ENCODE assay signal across 8 cellular contexts in the genomic region with DNA sequence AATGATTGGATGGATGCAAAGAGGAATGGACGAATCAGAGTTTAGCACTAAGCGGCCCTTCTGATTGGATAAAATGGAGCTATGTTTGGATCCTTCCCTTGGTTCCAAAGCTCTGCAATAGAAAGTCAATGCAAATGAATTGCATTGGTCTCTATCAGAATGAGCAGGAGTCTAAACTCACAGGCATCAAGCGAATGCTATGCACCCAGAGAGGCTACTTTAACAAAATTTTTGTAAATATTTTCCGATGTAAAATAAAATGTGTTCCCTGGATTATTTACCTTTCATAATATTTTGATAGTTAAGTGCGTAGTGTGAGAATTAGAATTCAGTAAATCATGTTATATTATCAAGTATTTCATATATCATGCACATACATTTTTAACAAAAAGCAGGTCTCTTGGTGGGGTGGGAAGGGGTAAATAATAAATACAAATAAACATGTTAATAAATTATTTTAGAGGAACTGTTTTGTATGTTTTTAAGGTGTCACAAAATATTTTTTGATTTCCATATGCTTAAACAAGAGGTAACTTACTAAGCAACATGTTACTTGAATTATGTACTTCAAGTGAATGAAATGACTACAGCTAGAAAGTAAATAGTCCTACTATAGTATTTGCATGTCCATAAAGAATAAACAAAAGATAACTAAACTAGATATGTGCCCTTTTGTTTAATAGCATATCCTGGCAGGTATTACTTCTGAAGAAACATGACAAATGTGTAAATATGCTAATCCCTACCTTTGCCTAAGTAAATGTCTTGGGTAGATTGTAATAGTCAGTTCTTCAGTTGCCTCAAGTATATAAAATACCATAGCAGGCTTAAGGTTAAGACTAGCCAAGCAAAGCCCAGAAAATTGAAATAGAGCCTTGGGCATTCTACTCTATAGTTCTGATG. TPM values are rescaled to one million over a fixed set of nuclear protein-coding genes. Genes with fewer than 3 reads are reported as not detected.
DNase-seq lines count a peak whose midpoint lies in the region; ATAC-seq and TF ChIP-seq lines count a peak whose summit lies in the region.

No MANE protein-coding gene starts in this region.

- CTCF ChIA-PET in MCF 10A (lab: Yijun Ruan, JAX), result interaction anchor here (0.5 to 1.2 kb wide), 3 partner anchors 75 to 608 kb away, joined by 3 to 4 read pairs (median 4); a partner anchor contains a TSS

- H3K9me3 ChIP-seq in BLaER1 (no peaks in the 10 kb centered on the region; the same call in 1 of the 2 replicates), Loucy (ENCODE audit: insufficient read depth, low read depth, low read length) (no peaks in the 10 kb centered on the region), right atrium auricular region (no peaks in the 10 kb centered on the region)

- peak overlapping the region; percentile 93 for H3K4me3 Mint-ChIP-seq in MCF 10A (ENCODE audit: unreplicated experiment)
- peak overlapping the region; percentile 85 to 100 (median 96) for H3K4me3 Mint-ChIP-seq in naive thymus-derived CD8-positive, alpha-beta T cell

- no peaks in the 10 kb centered on the region for H3K27me3 Mint-ChIP-seq in MCF 10A (ENCODE audit: insufficient read depth, unreplicated experiment)
- peaks cover 0 to 4% (median 0%) of the 10 kb centered on the region in 5 donors for H3K27me3 Mint-ChIP-seq in naive thymus-derived CD8-positive, alpha-beta T cell

- H3K4me2 ChIP-seq in BLaER1, result peak overlapping the region; percentile 29; the same call in 1 of the 2 replicates
- H3K4me2 ChIP-seq in Loucy (ENCODE audit: low read depth, low read length, poor library complexity, severe bottlenecking), result peak overlapping the region; percentile 66

- DNase-seq in MCF 10A (ENCODE audit: unreplicated experiment) (no peak), 8988T (no peak), SW 1271 (lab: John Stamatoyannopoulos, UW) (no peak), right atrium auricular region (ENCODE audit: low spot score) (no peak)
- no peak for DNase-seq in naive thymus-derived CD8-positive, alpha-beta T cell

- 0 out of 2 replicates have a peak overlapping the region, but pooled peaks have one; percentile 51 for H2AFZ ChIP-seq in Loucy (ENCODE audit: low read length)

- H3K9me2 ChIP-seq in Loucy (replicated peaks; ENCODE audit: low read depth, low read length), result no peaks in the 10 kb centered on the region

- peak overlapping the region; percentile 100 for H3K27ac Mint-ChIP-seq in MCF 10A (ENCODE audit: low read depth, unreplicated experiment)
- peak overlapping the region in 9 of 10 donors; percentile 68 to 100 (median 99) for H3K27ac Mint-ChIP-seq in naive thymus-derived CD8-positive, alpha-beta T cell

- H3K4me1 ChIP-seq in BLaER1, result peaks cover 56% of the 10 kb centered on the region
- peaks cover 40% of the 10 kb centered on the region for H3K4me1 ChIP-seq in Loucy (ENCODE audit: insufficient read depth, low read length, poor library complexity, severe bottlenecking)
- peaks cover 0 to 45% of the 10 kb centered on the region in 2 donors for H3K4me1 ChIP-seq in right atrium auricular region

- no peak overlapping the region for H3K4me3 ChIP-seq in BLaER1
- H3K4me3 ChIP-seq in Loucy (ENCODE audit: low read length, poor library complexity, severe bottlenecking), result peak overlapping the region; percentile 54
- H3K4me3 ChIP-seq in right atrium auricular region, result no peak overlapping the region

- H3K27me3 ChIP-seq in BLaER1 (no peaks in the 10 kb centered on the region), Loucy (ENCODE audit: insufficient read depth, low read length, poor library complexity, severe bottlenecking) (peaks cover 15% of the 10 kb centered on the region), right atrium auricular region (no peaks in the 10 kb centered on the region)

- H3K9ac ChIP-seq in BLaER1 (no peak overlapping the region), Loucy (ENCODE audit: low read depth, low read length, poor library complexity, severe bottlenecking) (peak overlapping the region; percentile 33)

- intact Hi-C loops in MCF 10A (cut with micrococcal nuclease), result loop anchor here (2.0 to 5.0 kb wide), 2 partner anchors 37 to 97 kb away; no protein-coding TSS in a partner anchor

- ATAC-seq in naive thymus-derived CD8-positive, alpha-beta T cell, result no peak
- ATAC-seq in HG02798 (IDR thresholded peaks at IDR 0.05; ENCODE audit: poor library complexity, unreplicated experiment), result no peak

- POLR2A ChIA-PET in MCF 10A (lab: Yijun Ruan, JAX), result interaction anchor here (0.6 to 8.0 kb wide), 68 partner anchors 9 to 1167 kb away, joined by 3 to 153 read pairs (median 4); a partner anchor contains a TSS
- POLR2A ChIA-PET in naive thymus-derived CD8-positive, alpha-beta T cell (lab: Charles Lee), result interaction anchor here (0.5 to 28.6 kb wide), 29 partner anchors 2 to 510 kb away, joined by 3 to 596 read pairs (median 4); a partner anchor contains a TSS

- H3K79me2 ChIP-seq in Loucy (ENCODE audit: insufficient read depth, low read length), result peaks cover 52% of the 10 kb centered on the region

- H3K4me1 Mint-ChIP-seq in MCF 10A (ENCODE audit: insufficient read depth, unreplicated experiment), result peaks cover 21% of the 10 kb centered on the region
- H3K4me1 Mint-ChIP-seq in naive thymus-derived CD8-positive, alpha-beta T cell, result peaks cover 29 to 68% (median 59%) of the 10 kb centered on the region in 4 donors

- H3K36me3 ChIP-seq in BLaER1 (peaks cover 38% of the 10 kb centered on the region), Loucy (ENCODE audit: insufficient read depth, low read length) (peaks cover 35% of the 10 kb centered on the region), right atrium auricular region (peaks cover 34% of the 10 kb centered on the region)

- no peaks in the 10 kb centered on the region for H3K9me3 Mint-ChIP-seq in MCF 10A (ENCODE audit: unreplicated experiment)
- H3K9me3 Mint-ChIP-seq in naive thymus-derived CD8-positive, alpha-beta T cell, result peaks cover 0 to 4% (median 0%) of the 10 kb centered on the region in 9 donors

- peaks cover 18% of the 10 kb centered on the region; the same call in 1 of the 2 replicates for H3F3A ChIP-seq in Loucy (ENCODE audit: low read depth)

- peaks cover 54% of the 10 kb centered on the region for H3K36me3 Mint-ChIP-seq in MCF 10A (ENCODE audit: insufficient read depth, unreplicated experiment)
- peaks cover 18 to 40% (median 22%) of the 10 kb centered on the region in 3 donors for H3K36me3 Mint-ChIP-seq in naive thymus-derived CD8-positive, alpha-beta T cell

- H4K20me1 ChIP-seq in BLaER1, result peaks cover 43% of the 10 kb centered on the region
- H4K20me1 ChIP-seq in Loucy (ENCODE audit: insufficient read depth, low read length, poor library complexity, severe bottlenecking), result peaks cover 41% of the 10 kb centered on the region

- no peak for TF ChIP-seq CTCF in Loucy (conservative IDR thresholded peaks at IDR 0.05; ENCODE audit: low read length)
- TF ChIP-seq CTCF in MCF 10A (IDR thresholded peaks at IDR 0.05; ENCODE audit: unreplicated experiment), result no peak
- no peak for TF ChIP-seq CTCF in right atrium auricular region (IDR thresholded peaks at IDR 0.05)

- H3K27ac ChIP-seq in BLaER1, result no peak overlapping the region
- H3K27ac ChIP-seq in right atrium auricular region, result peak overlapping the region in 1 of 2 donors; percentile 17

- no TSS peak for BruUV-seq in MCF 10A (replicated peaks; lab: Mats Ljungman, UMichigan)

RNA-seq across cellular contexts. Expression of a gene that starts 4.4 kb away (rescaled TPM):
- 12.3 and 16.0 TPM in 2 replicates for total RNA-seq in MCF 10A (2022)
- 10 to 100 TPM; 55.6 to 57.7 TPM for total RNA-seq in naive thymus-derived CD8-positive, alpha-beta T cell
- polyA plus RNA-seq in naive thymus-derived CD8-positive, alpha-beta T cell, result 10 to 100 TPM; 24.4 to 26.9 (median 26.2) TPM
- total RNA-seq in right atrium auricular region, result 10 to 100 TPM; 18.8 to 25.3 TPM

RNA-seq across cellular contexts. Expression of a gene that starts 15.2 kb away (rescaled TPM):
- total RNA-seq in MCF 10A (2022), result 8.7 and 9.8 TPM in 2 replicates
- 10 to 100 TPM; 14.8 to 18.0 TPM for total RNA-seq in naive thymus-derived CD8-positive, alpha-beta T cell
- polyA plus RNA-seq in naive thymus-derived CD8-positive, alpha-beta T cell, result 10 to 100 TPM in 2 of 3 donors, 1 to 10 TPM in 1; 9.5 to 14.4 (median 13.9) TPM
- total RNA-seq in right atrium auricular region, result 10 to 100 TPM; 19.6 to 21.0 TPM

RNA-seq across cellular contexts. Expression of a gene that starts 59.0 kb away (rescaled TPM):
- total RNA-seq in MCF 10A (2022) (727 and 1,054 TPM in 2 replicates), right atrium auricular region (10 to 100 TPM; 11.1 to 37.5 TPM)
- total RNA-seq in naive thymus-derived CD8-positive, alpha-beta T cell, result 1 to 10 TPM; 1.5 to 2.4 TPM
- 1 to 10 TPM in 2 of 3 donors, under 1 TPM in 1; 0.35 to 1.9 (median 1.4) TPM for polyA plus RNA-seq in naive thymus-derived CD8-positive, alpha-beta T cell

Comparison
In these comparisons a context has a peak if more than half of its experiments do, and no peak if none do; other contexts are left out.
1. RNA of a gene that starts 59.0 kb away (total RNA-seq): 727 to 1,054 TPM in MCF 10A; 11.1 to 37.5 TPM in right atrium auricular region and 1.5 to 2.4 TPM in naive thymus-derived CD8-positive, alpha-beta T cell; every median in the first group is over 10 times any median in the second.